Comparison of ENCODE assay signal across 1 cellular context in the genomic region with DNA sequence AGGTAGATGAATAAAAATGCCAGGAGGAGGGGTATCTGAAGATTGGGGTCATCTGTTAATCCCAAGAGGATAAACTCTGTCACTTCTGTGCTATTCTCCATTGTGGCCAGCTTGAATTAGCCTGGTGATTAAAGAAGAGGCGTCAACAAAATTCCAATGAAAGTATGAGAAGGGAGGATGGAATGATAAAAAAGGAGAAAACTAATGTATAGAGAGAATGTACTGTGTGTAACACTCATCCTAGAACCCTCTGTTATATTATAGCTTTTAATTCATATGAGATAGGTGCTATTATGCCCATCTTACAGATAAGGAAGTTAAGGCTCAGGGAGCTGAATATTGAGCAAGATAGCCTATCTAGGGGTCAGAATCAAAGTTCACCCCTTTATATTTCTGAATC.
TF ChIP-seq lines count a peak whose summit lies in the region.

A gene (minus strand): TSS at position 101 of the 400 bp plus-strand sequence. CDS start 0 bp downstream, at position 101.

TF ChIP-seq in K562, 482 proteins besides CTCF, POLR2A, EP300 and RAD21:
- TF ChIP-seq ZNF347 (CRISPR knock-in tag; IDR thresholded peaks at IDR 0.05; ENCODE audit: low read depth) (no peak), RBM25 (IDR thresholded peaks at IDR 0.05; ENCODE audit: low read depth, low read length, severe bottlenecking) (peak; percentile 43)
